In the genomic region with DNA sequence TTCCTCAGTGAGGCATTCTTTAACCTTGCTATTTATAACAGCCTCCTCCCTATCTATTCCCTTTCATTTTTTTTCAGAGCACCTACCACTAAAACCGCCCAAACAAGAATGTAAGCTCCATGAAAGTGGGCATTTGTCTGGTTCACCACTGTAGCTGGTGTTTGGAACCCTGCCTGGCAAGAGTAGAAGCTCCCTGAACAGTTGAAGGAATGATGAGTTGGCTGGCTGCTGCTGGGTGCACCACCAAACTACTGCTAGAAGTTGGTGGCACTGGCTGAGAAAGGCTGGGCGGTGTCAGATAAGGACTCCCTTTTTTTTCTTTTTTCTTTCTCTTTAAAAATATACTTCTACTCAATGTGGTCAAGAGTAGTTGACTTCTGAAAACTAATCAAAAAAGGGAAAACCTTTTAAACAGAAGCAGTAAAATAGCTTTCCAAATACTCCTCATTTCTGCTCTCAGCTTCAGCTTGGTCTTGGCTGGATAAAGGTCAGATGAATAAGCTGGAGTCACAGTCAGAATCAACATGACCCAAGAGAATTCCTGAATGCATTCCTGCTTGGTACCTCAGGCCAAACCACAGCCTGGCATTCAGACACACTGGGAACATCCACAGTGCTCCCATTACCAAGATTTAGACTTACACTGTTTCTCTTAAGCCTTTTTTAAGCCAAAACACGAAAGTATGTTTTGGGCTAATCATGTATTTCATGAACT, we compare ENCODE assay signal across 14 cellular contexts. TPM values are rescaled to one million over a fixed set of nuclear protein-coding genes. Genes with fewer than 3 reads are reported as not detected.
A peak's percentile ranks its signal among the peaks of the same experiment; 100 is the strongest.
DNase-seq lines count a peak whose midpoint lies in the region; ATAC-seq and TF ChIP-seq lines count a peak whose summit lies in the region.
"Had no signal": no experiment of that assay in that cellular context is flagged by ENCODE, and none has a peak within 500 bp of the region (broad histone marks: within the 10 kb centered on the region; RNA-seq: fewer than 3 reads in every experiment).

No MANE protein-coding gene starts in this region.

- no peaks in the 10 kb centered on the region for H3K4me1 Mint-ChIP-seq in CD8-positive, alpha-beta T cell (ENCODE audit: low read depth)

- H3K9me3 ChIP-seq in right cardiac atrium (ENCODE audit: control insufficient read depth, low read length): no peaks in the 10 kb centered on the region
- H3K9me3 ChIP-seq in adipocyte (ENCODE audit: control insufficient read depth, low read length): no peaks in the 10 kb centered on the region
- no peaks in the 10 kb centered on the region for H3K9me3 ChIP-seq in subcutaneous abdominal adipose tissue (ENCODE audit: control insufficient read depth in 5 of 5, low read length in 5 of 5)
- H3K9me3 ChIP-seq in sigmoid colon: no peaks in the 10 kb centered on the region
- no peaks in the 10 kb centered on the region for H3K9me3 ChIP-seq in CD8-positive, alpha-beta T cell (ENCODE audit: low read length)

- H3K27ac Mint-ChIP-seq in CD8-positive, alpha-beta T cell: no peak overlapping the region
- H3K27ac Mint-ChIP-seq: T-helper 2 cell treated with Interferon-gamma antibody and Interleukin-4, amounts not matched to agents 5 μg/mL and 100 μg/mL, for 36 hours had no signal

- no peak overlapping the region for H3K27ac ChIP-seq in right cardiac atrium (ENCODE audit: low read length)
- H3K27ac ChIP-seq in subcutaneous abdominal adipose tissue (ENCODE audit: low read depth, low read length): peak overlapping the region; percentile 85
- H3K27ac ChIP-seq in sigmoid colon: peak overlapping the region in 1 of 4 donors; percentile 14
- no peak overlapping the region for H3K27ac ChIP-seq in CD8-positive, alpha-beta T cell (ENCODE audit: low read depth, low read length)
- H3K27ac ChIP-seq: 22Rv1 had no signal

- H3K36me3 ChIP-seq in adipocyte (ENCODE audit: control insufficient read depth, insufficient read depth, low read length, severe bottlenecking) (no peaks in the 10 kb centered on the region), subcutaneous abdominal adipose tissue (ENCODE audit: control insufficient read depth in 5 of 5, insufficient read depth in 5 of 5, low read length in 5 of 5) (peaks cover 3 to 12% (median 7%) of the 10 kb centered on the region in 5 donors), sigmoid colon (peaks cover 0 to 6% (median 0%) of the 10 kb centered on the region in 4 donors)
- H3K36me3 ChIP-seq in CD8-positive, alpha-beta T cell (ENCODE audit: insufficient read depth, low read length): peaks cover 8% of the 10 kb centered on the region

- no peak overlapping the region for H3K4me3 ChIP-seq in right cardiac atrium (ENCODE audit: low read length)
- H3K4me3 ChIP-seq in adipocyte (ENCODE audit: low read length): peak overlapping the region; percentile 48
- H3K4me3 ChIP-seq in foreskin fibroblast (ENCODE audit: low read depth in 1 of 2, low read length in 2 of 2): no peak overlapping the region
- no peak overlapping the region for H3K4me3 ChIP-seq in subcutaneous abdominal adipose tissue (ENCODE audit: low read depth in 1 of 5, low read length in 5 of 5)
- H3K4me3 ChIP-seq in sigmoid colon: no peak overlapping the region
- no peak overlapping the region for H3K4me3 ChIP-seq in CD8-positive, alpha-beta T cell (ENCODE audit: low read depth, low read length)

- 89% methylated on average over 3 of the region's 3 CpGs for WGBS in right cardiac atrium
- 95 to 97% methylated on average over 3 of the region's 3 CpGs for WGBS in sigmoid colon, 2 donors

- peak; percentile 60 for ATAC-seq in Right ventricle myocardium superior (ENCODE audit: poor library complexity)
- ATAC-seq in right cardiac atrium: no peak
- ATAC-seq in HG02610 (IDR thresholded peaks at IDR 0.05; ENCODE audit: unreplicated experiment): no peak
- no peak for ATAC-seq in CD8-positive, alpha-beta T cell
- ATAC-seq: esophagus mucosa, left colon had no signal

- no peak for TF ChIP-seq EP300 in sigmoid colon (IDR thresholded peaks at IDR 0.05)

- no peaks in the 10 kb centered on the region for H3K27me3 ChIP-seq in right cardiac atrium (ENCODE audit: control insufficient read depth, insufficient read depth)
- no peaks in the 10 kb centered on the region for H3K27me3 ChIP-seq in adipocyte (replicated peaks; ENCODE audit: control insufficient read depth, insufficient read depth, low read length)
- H3K27me3 ChIP-seq in subcutaneous abdominal adipose tissue (ENCODE audit: control insufficient read depth in 5 of 5, insufficient read depth in 4 of 5, low read length in 5 of 5): no peaks in the 10 kb centered on the region
- H3K27me3 ChIP-seq in sigmoid colon: no peaks in the 10 kb centered on the region
- H3K27me3 ChIP-seq in CD8-positive, alpha-beta T cell (ENCODE audit: insufficient read depth, low read length): no peaks in the 10 kb centered on the region

- no peak for TF ChIP-seq CTCF in foreskin fibroblast (IDR thresholded peaks at IDR 0.05; ENCODE audit: low read depth, low read length)
- TF ChIP-seq CTCF in sigmoid colon (IDR thresholded peaks at IDR 0.05): no peak
- no peak for TF ChIP-seq CTCF in CD8-positive, alpha-beta T cell (IDR thresholded peaks at IDR 0.05)

- H3K27me3 Mint-ChIP-seq in CD8-positive, alpha-beta T cell (ENCODE audit: low read depth): no peaks in the 10 kb centered on the region

- H3K9me3 Mint-ChIP-seq in CD8-positive, alpha-beta T cell: no peaks in the 10 kb centered on the region
- H3K9me3 Mint-ChIP-seq: T-helper 2 cell treated with Interferon-gamma antibody and Interleukin-4, amounts not matched to agents 5 μg/mL and 100 μg/mL, for 36 hours had no signal

- H3K4me1 ChIP-seq in right cardiac atrium (ENCODE audit: control insufficient read depth, insufficient read depth, low read length): no peaks in the 10 kb centered on the region
- peaks cover 17% of the 10 kb centered on the region for H3K4me1 ChIP-seq in adipocyte (ENCODE audit: control insufficient read depth, insufficient read depth, low read length)
- H3K4me1 ChIP-seq in subcutaneous abdominal adipose tissue (ENCODE audit: control insufficient read depth in 5 of 5, insufficient read depth in 5 of 5, low read length in 5 of 5): peaks cover 0 to 16% (median 14%) of the 10 kb centered on the region in 5 donors
- H3K4me1 ChIP-seq in sigmoid colon: peaks cover 0 to 21% (median 9%) of the 10 kb centered on the region in 4 donors
- no peaks in the 10 kb centered on the region for H3K4me1 ChIP-seq in CD8-positive, alpha-beta T cell (ENCODE audit: insufficient read depth, low read length)

- no peak overlapping the region for H3K4me3 Mint-ChIP-seq in CD8-positive, alpha-beta T cell
- H3K4me3 Mint-ChIP-seq: T-helper 2 cell treated with Interferon-gamma antibody and Interleukin-4, amounts not matched to agents 5 μg/mL and 100 μg/mL, for 36 hours had no signal

- CTCF ChIA-PET in CD8-positive, alpha-beta T cell (lab: Charles Lee): interaction anchor here (1.2 kb wide), 1 partner anchor 25 kb away, joined by 5 read pairs; no protein-coding TSS in a partner anchor

- no peak for TF ChIP-seq POLR2A in sigmoid colon (IDR thresholded peaks at IDR 0.05)

- DNase-seq in Right ventricle myocardium superior (no peak), right cardiac atrium (no peak), adipocyte (ENCODE audit: low read depth) (peak; percentile 70), foreskin fibroblast (peak; percentile 90 to 94), sigmoid colon (no peak)
- no peak for DNase-seq in CD8-positive, alpha-beta T cell
- DNase-seq: left colon, NCI-H1694, occipital lobe had no signal

- peaks cover 48% of the 10 kb centered on the region for H3K36me3 Mint-ChIP-seq in CD8-positive, alpha-beta T cell

- POLR2A ChIA-PET in CD8-positive, alpha-beta T cell (lab: Charles Lee): no interaction called here

- H3K9ac ChIP-seq in adipocyte (ENCODE audit: low read length) (peak overlapping the region; percentile 36), subcutaneous abdominal adipose tissue (ENCODE audit: low read length in 5 of 5) (peak overlapping the region in 1 of 5 donors; percentile 20)

- intact Hi-C loops in Right ventricle myocardium superior (cut with DNase I) (no loop called here), right cardiac atrium (cut with DNase I) (no loop called here), sigmoid colon (cut with DNase I) (no loop called here)
- intact Hi-C loops in CD8-positive, alpha-beta T cell (cut with DNase I, micrococcal nuclease): no loop called here

RNA-seq across cellular contexts. Expression of a gene that starts 38.0 kb away (rescaled TPM):
- total RNA-seq in Right ventricle myocardium superior (20.4 TPM), right cardiac atrium (10 to 100 TPM in 3 of 4 donors, 1 to 10 TPM in 1; 9.5 to 15.7 (median 11.8) TPM), sigmoid colon (1 to 10 TPM; 2.2 to 7.1 (median 3.9) TPM)
- polyA plus RNA-seq in right cardiac atrium (17.4 TPM), sigmoid colon (10 to 100 TPM; 10.2 to 15.3 (median 11.8) TPM)
- total RNA-seq in CD8-positive, alpha-beta T cell: 1 to 10 TPM; 1.8 to 1.9 TPM

RNA-seq across cellular contexts. Expression of a gene that starts 38.1 kb away (rescaled TPM):
- total RNA-seq in Right ventricle myocardium superior (21.4 TPM), right cardiac atrium (10 to 100 TPM in 3 of 4 donors, 1 to 10 TPM in 1; 9.6 to 17.9 (median 12.0) TPM), sigmoid colon (10 to 100 TPM in 2 of 4 donors, 1 to 10 TPM in 2; 8.3 to 11.7 (median 9.9) TPM)
- polyA plus RNA-seq in right cardiac atrium (10.4 TPM), sigmoid colon (10 to 100 TPM in 1 of 3 donors, 1 to 10 TPM in 2; 8.6 to 15.6 (median 9.0) TPM)
- total RNA-seq in CD8-positive, alpha-beta T cell: 10 to 100 TPM; 11.1 to 11.6 TPM

Comparison
In these comparisons a context has a peak if more than half of its experiments do, and no peak if none do; other contexts are left out.
1. DNase-seq: peak in adipocyte (single experiment) and foreskin fibroblast (2 of 2); none in Right ventricle myocardium superior (single experiment), right cardiac atrium (0 of 3), sigmoid colon (single experiment) and CD8-positive, alpha-beta T cell (0 of 7).